ENCODE assay signal across 21 cellular contexts in genomic region chr14:63367742-63368364, GRCh38. TPM values are rescaled to one million over a fixed set of nuclear protein-coding genes. Genes with fewer than 3 reads are reported as not detected.
"Had no signal": no experiment of that assay in that cellular context is flagged by ENCODE, and none has a peak within 500 bp of the region (broad histone marks: within the 10 kb centered on the region; RNA-seq: fewer than 3 reads in every experiment).

No MANE protein-coding gene starts in this region.

- H3K79me2 ChIP-seq: parathyroid adenoma had no signal

- H3K27me3 Mint-ChIP-seq: activated CD4-positive, alpha-beta T cell treated with anti-CD3 and anti-CD28 coated beads for 36 hours; activated naive CD8-positive, alpha-beta T cell had no signal

- H3K4me1 ChIP-seq: parathyroid adenoma, stomach had no signal

- ATAC-seq: activated CD4-positive, alpha-beta T cell treated with anti-CD3 and anti-CD28 coated beads for 36 hours had no signal

- H3K4me3 Mint-ChIP-seq: activated CD4-positive, alpha-beta memory T cell treated with anti-CD3 and anti-CD28 coated beads, Interleukin-2, amount 10 ng/mL, durations not matched to agents 7 days and 5 days; activated CD4-positive, alpha-beta T cell treated with anti-CD3 and anti-CD28 coated beads for 36 hours; activated naive CD8-positive, alpha-beta T cell had no signal

- H3K4me1 Mint-ChIP-seq: activated CD4-positive, alpha-beta T cell treated with anti-CD3 and anti-CD28 coated beads for 36 hours had no signal

- H3K27ac ChIP-seq: parathyroid adenoma, skin epidermis, stomach, thoracic aorta, WERI-Rb-1 had no signal

- H3K9ac ChIP-seq: parathyroid adenoma had no signal

- H3K4me3 ChIP-seq: skin epidermis, stomach, thoracic aorta had no signal

- H2AFZ ChIP-seq: parathyroid adenoma had no signal

- H3K27ac Mint-ChIP-seq: activated CD4-positive, alpha-beta memory T cell treated with anti-CD3 and anti-CD28 coated beads, Interleukin-2, amount 10 ng/mL, durations not matched to agents 7 days and 5 days; activated CD4-positive, alpha-beta T cell treated with anti-CD3 and anti-CD28 coated beads for 36 hours; activated naive CD8-positive, alpha-beta T cell had no signal

- H3K36me3 ChIP-seq: WERI-Rb-1 had no signal

- H3K9me3 Mint-ChIP-seq: activated CD4-positive, alpha-beta memory T cell treated with anti-CD3 and anti-CD28 coated beads, Interleukin-2, amount 10 ng/mL, durations not matched to agents 7 days and 5 days had no signal

- H3K27me3 ChIP-seq: stomach had no signal

- DNase-seq: activated CD4-positive, alpha-beta memory T cell treated with anti-CD3 and anti-CD28 coated beads, Interleukin-2, amount 10 ng/mL, durations not matched to agents 7 days and 5 days; activated CD4-positive, alpha-beta T cell treated with anti-CD3 and anti-CD28 coated beads for 36 hours; activated gamma-delta T cell; activated T-cell treated with anti-CD3 and anti-CD28 coated beads, Interleukin-2, amount 50 U/mL, for 48 hours; amygdala; hippocampal formation; kidney glomerular epithelial cell; stomach; T1000; WERI-Rb-1 had no signal

RNA-seq across cellular contexts. Expression of gene GPHB5, which starts 49.1 kb away (rescaled TPM):
- total RNA-seq: activated CD4-positive, alpha-beta memory T cell treated with anti-CD3 and anti-CD28 coated beads, Interleukin-2, amount 10 ng/mL, durations not matched to agents 7 days and 5 days; activated CD4-positive, alpha-beta T cell treated with anti-CD3 and anti-CD28 coated beads for 36 hours; cerebellum; glomerular endothelial cell; lower leg skin; mesenteric fat pad; renal cortical epithelial cell; stomach; thoracic aorta; urinary bladder had no signal
- polyA plus RNA-seq: neural cell, stomach, urinary bladder had no signal
